In the genomic region with DNA sequence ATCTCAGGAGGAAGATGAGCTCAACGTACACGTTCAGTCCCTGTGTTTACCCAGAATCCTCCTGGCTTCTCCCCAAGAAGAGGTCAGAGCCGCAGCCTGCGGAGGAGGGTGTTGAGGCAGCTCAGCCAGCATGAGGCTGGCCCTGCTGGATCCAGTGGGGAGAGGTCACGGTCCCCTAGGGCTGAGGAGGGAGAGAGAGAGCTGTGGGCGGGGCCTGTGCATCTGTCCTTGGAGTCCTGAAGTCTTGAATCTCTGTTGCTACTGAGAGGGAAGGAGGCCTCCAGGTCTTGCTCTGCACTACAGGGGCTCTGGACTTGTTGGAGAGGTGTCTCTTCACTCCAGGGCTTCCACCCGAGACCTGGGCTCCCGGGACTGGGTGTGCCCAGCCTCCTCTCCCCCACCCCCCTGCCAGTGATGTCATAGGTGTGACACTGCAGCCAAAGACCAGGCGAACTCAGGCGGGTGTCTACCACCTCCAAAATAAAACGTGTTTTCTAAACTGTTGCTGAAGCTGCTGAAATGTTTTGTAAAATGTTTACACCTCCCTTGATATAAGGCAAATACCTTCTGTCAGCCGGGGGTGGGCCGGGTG, we compare ENCODE assay signal across 1 cellular context.
TF ChIP-seq lines count a peak whose summit lies in the region.

No MANE protein-coding gene starts in this region.

TF ChIP-seq in H1, 55 proteins besides CTCF, POLR2A, EP300 and RAD21 (continued from another document):
- TF ChIP-seq TAF7 (optimal IDR thresholded peaks at IDR 0.05; ENCODE audit: borderline replicate concordance, low read depth, low read length) (no peak), CBX8 (IDR thresholded peaks at IDR 0.05; ENCODE audit: borderline replicate concordance, low read depth, low read length) (no peak), MAFK (IDR thresholded peaks at IDR 0.05; ENCODE audit: low read depth, low read length) (no peak), BACH1 (IDR thresholded peaks at IDR 0.05; ENCODE audit: low read length) (no peak), NRF1 (IDR thresholded peaks at IDR 0.05; ENCODE audit: low read depth, low read length) (no peak), EZH2 (IDR thresholded peaks at IDR 0.05; ENCODE audit: low read depth, low read length, severe bottlenecking) (no peak), SUZ12 (IDR thresholded peaks at IDR 0.05; ENCODE audit: low read length) (no peak), SP2 (IDR thresholded peaks at IDR 0.05; ENCODE audit: low read length) (no peak), RFX5 (IDR thresholded peaks at IDR 0.05; ENCODE audit: borderline replicate concordance, low read depth, low read length) (no peak), EGR1 (IDR thresholded peaks at IDR 0.05; ENCODE audit: borderline replicate concordance, low read depth, low read length) (no peak), TEAD4 (IDR thresholded peaks at IDR 0.05; ENCODE audit: low read depth, low read length) (no peak), YY1 (IDR thresholded peaks at IDR 0.05; ENCODE audit: low read depth, low read length) (no peak)
- TF ChIP-seq, protein P1, sequence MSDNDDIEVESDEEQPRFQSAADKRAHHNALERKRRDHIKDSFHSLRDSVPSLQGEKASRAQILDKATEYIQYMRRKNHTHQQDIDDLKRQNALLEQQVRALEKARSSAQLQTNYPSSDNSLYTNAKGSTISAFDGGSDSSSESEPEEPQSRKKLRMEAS (IDR thresholded peaks at IDR 0.05): no peak
- TF ChIP-seq, protein P2, sequence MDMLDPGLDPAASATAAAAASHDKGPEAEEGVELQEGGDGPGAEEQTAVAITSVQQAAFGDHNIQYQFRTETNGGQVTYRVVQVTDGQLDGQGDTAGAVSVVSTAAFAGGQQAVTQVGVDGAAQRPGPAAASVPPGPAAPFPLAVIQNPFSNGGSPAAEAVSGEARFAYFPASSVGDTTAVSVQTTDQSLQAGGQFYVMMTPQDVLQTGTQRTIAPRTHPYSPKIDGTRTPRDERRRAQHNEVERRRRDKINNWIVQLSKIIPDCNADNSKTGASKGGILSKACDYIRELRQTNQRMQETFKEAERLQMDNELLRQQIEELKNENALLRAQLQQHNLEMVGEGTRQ (IDR thresholded peaks at IDR 0.05; ENCODE audit: low read length): no peak
